Comparison of ENCODE assay signal across 17 cellular contexts in genomic region chr9:99515087-99515486, GRCh38.
A peak's percentile ranks its signal among the peaks of the same experiment; 100 is the strongest.
DNase-seq lines count a peak whose midpoint lies in the region; ATAC-seq, FAIRE-seq and TF ChIP-seq lines count a peak whose summit lies in the region.
"Had no signal": no experiment of that assay in that cellular context is flagged by ENCODE, and none has a peak within 500 bp of the region (broad histone marks: within the 10 kb centered on the region; RNA-seq: fewer than 3 reads in every experiment).

No MANE protein-coding gene starts in this region.

- H3K4me3 ChIP-seq in GM12865 (ENCODE audit: low read depth, low read length) (no peak overlapping the region), lower lobe of right lung (no peak overlapping the region)
- H3K4me3 ChIP-seq: lung had no signal

- no peak for FAIRE-seq in GM19239 (lab: Jason Lieb, UNC)

- DNase-seq in GM12865 (ENCODE audit: low read depth) (peak; percentile 27), lower lobe of right lung (peak; percentile 53), GM19239 (ENCODE audit: insufficient read length, low spot score) (no peak), DMS 273 (lab: John Stamatoyannopoulos, UW; ENCODE audit: unreplicated experiment) (no peak), left cardiac atrium (no peak), erythroblast (lab: John Stamatoyannopoulos, UW) (no peak)
- DNase-seq: activated CD4-positive, alpha-beta T cell treated with anti-CD3 and anti-CD28 coated beads, Interleukin-2, amount 50 U/mL, for 4 hours; amniotic stem cell; foreskin melanocyte; GF-D8; NCI-H1417 treated with DMSO at 0.1 percent for 48 hours; stimulated activated CD4-positive, alpha-beta T cell treated with anti-CD3 and anti-CD28 coated beads, Interleukin-15, amount 100 ng/mL, for 24 hours had no signal

- no peak for TF ChIP-seq CTCF in GM12865 (IDR thresholded peaks at IDR 0.05; ENCODE audit: insufficient read depth, low read depth, low read length, missing control alignments)
- TF ChIP-seq CTCF in lower lobe of right lung (IDR thresholded peaks at IDR 0.05) = no peak

- H3K9me3 ChIP-seq in lower lobe of right lung = no peaks in the 10 kb centered on the region

- intact Hi-C loops in lower lobe of right lung (cut with DNase I) (no loop called here), left cardiac atrium (cut with DNase I) (no loop called here)

- H3K27ac ChIP-seq in lower lobe of right lung = peak overlapping the region; percentile 66
- H3K27ac ChIP-seq: HL-60, KMS-11 had no signal

- H3K27me3 ChIP-seq in lower lobe of right lung (ENCODE audit: low read depth) = no peaks in the 10 kb centered on the region

- no peaks in the 10 kb centered on the region for H3K4me1 ChIP-seq in lower lobe of right lung

- ATAC-seq in GM21515 (IDR thresholded peaks at IDR 0.05; ENCODE audit: unreplicated experiment) (peak; percentile 46), HG03442 (IDR thresholded peaks at IDR 0.05; ENCODE audit: unreplicated experiment) (peak; percentile 40), lower lobe of right lung (peak; percentile 84 to 90), left cardiac atrium (no peak)

- no peaks in the 10 kb centered on the region for H3K36me3 ChIP-seq in lower lobe of right lung

- TF ChIP-seq POLR2A in erythroblast (IDR thresholded peaks at IDR 0.05; ENCODE audit: low read length) = no peak

Comparison
In these comparisons a context has a peak if more than half of its experiments do, and no peak if none do; other contexts are left out.
1. DNase-seq: peak in GM12865 (single experiment) and lower lobe of right lung (single experiment); none in GM19239 (single experiment), DMS 273 (single experiment), left cardiac atrium (single experiment) and erythroblast (0 of 2).
2. ATAC-seq: peak in GM21515 (single experiment), HG03442 (single experiment) and lower lobe of right lung (2 of 2); none in left cardiac atrium (0 of 2).